In genomic region chr18:58264846-58265245, GRCh38 we compare ENCODE assay signal across 3 cellular contexts.
TF ChIP-seq lines count a peak whose summit lies in the region.

No MANE protein-coding gene starts in this region.

TF ChIP-seq in WTC11, 78 proteins besides CTCF, POLR2A, EP300 and RAD21:
- TF ChIP-seq E2F1 (CRISPR knock-in tag; IDR thresholded peaks at IDR 0.05) = no peak
- TF ChIP-seq CREB1 (CRISPR knock-in tag; IDR thresholded peaks at IDR 0.05) = no peak
- no peak for TF ChIP-seq TEAD4 (CRISPR knock-in tag; IDR thresholded peaks at IDR 0.05)
- TF ChIP-seq ZNF671 (CRISPR knock-in tag; IDR thresholded peaks at IDR 0.05) = no peak
- TF ChIP-seq ZBTB43 (CRISPR knock-in tag; IDR thresholded peaks at IDR 0.05) = no peak

TF ChIP-seq in GM23338, 12 proteins besides CTCF, POLR2A, EP300 and RAD21 (continues in another document):
- no peak for TF ChIP-seq POLR2AphosphoS5 (IDR thresholded peaks at IDR 0.05; ENCODE audit: low read depth)
- no peak for TF ChIP-seq CREB1 (CRISPR knock-in tag; IDR thresholded peaks at IDR 0.05; ENCODE audit: low read depth)
- no peak for TF ChIP-seq NANOG (IDR thresholded peaks at IDR 0.05; ENCODE audit: borderline replicate concordance)
- TF ChIP-seq EZH2phosphoT487 (IDR thresholded peaks at IDR 0.05; ENCODE audit: unreplicated experiment) = no peak
- TF ChIP-seq ZNF331 (CRISPR knock-in tag; IDR thresholded peaks at IDR 0.05; ENCODE audit: low read depth) = no peak
- TF ChIP-seq STAT1 (IDR thresholded peaks at IDR 0.05; ENCODE audit: unreplicated experiment) = no peak
- no peak for TF ChIP-seq ZNF462 (CRISPR knock-in tag; IDR thresholded peaks at IDR 0.05)
- TF ChIP-seq ETS1 (IDR thresholded peaks at IDR 0.05) = no peak
- TF ChIP-seq JUNB (IDR thresholded peaks at IDR 0.05; ENCODE audit: unreplicated experiment) = no peak
- TF ChIP-seq REST (IDR thresholded peaks at IDR 0.05; ENCODE audit: unreplicated experiment) = no peak
- no peak for TF ChIP-seq EZH2 (IDR thresholded peaks at IDR 0.05; ENCODE audit: low read depth, unreplicated experiment)

TF ChIP-seq in SK-N-SH, 30 proteins besides CTCF, POLR2A, EP300 and RAD21:
- TF ChIP-seq FOXJ3 (CRISPR knock-in tag; IDR thresholded peaks at IDR 0.05) (no peak), GATA2 (CRISPR knock-in tag; IDR thresholded peaks at IDR 0.05) (no peak), ELF1 (IDR thresholded peaks at IDR 0.05) (no peak), ZBTB33 (IDR thresholded peaks at IDR 0.05; ENCODE audit: borderline replicate concordance, low read depth) (no peak), IRF3 (IDR thresholded peaks at IDR 0.05; ENCODE audit: low read depth, low read length) (no peak), TAF1 (IDR thresholded peaks at IDR 0.05; ENCODE audit: borderline replicate concordance, low read depth, low read length) (no peak), YY1 (IDR thresholded peaks at IDR 0.05; ENCODE audit: low read depth) (no peak), FOSL2 (IDR thresholded peaks at IDR 0.05; ENCODE audit: borderline replicate concordance, low read depth) (no peak), USF2 (IDR thresholded peaks at IDR 0.05; ENCODE audit: borderline replicate concordance, low read depth, low read length) (no peak), TCF12 (IDR thresholded peaks at IDR 0.05) (no peak), POLR2AphosphoS5 (IDR thresholded peaks at IDR 0.05; ENCODE audit: low read depth, low read length) (no peak), SIN3A (IDR thresholded peaks at IDR 0.05; ENCODE audit: borderline replicate concordance, low read depth, low read length) (no peak), RXRA (IDR thresholded peaks at IDR 0.05; ENCODE audit: borderline replicate concordance, low read depth) (no peak)
